Comparison of ENCODE assay signal across 8 cellular contexts in the genomic region with DNA sequence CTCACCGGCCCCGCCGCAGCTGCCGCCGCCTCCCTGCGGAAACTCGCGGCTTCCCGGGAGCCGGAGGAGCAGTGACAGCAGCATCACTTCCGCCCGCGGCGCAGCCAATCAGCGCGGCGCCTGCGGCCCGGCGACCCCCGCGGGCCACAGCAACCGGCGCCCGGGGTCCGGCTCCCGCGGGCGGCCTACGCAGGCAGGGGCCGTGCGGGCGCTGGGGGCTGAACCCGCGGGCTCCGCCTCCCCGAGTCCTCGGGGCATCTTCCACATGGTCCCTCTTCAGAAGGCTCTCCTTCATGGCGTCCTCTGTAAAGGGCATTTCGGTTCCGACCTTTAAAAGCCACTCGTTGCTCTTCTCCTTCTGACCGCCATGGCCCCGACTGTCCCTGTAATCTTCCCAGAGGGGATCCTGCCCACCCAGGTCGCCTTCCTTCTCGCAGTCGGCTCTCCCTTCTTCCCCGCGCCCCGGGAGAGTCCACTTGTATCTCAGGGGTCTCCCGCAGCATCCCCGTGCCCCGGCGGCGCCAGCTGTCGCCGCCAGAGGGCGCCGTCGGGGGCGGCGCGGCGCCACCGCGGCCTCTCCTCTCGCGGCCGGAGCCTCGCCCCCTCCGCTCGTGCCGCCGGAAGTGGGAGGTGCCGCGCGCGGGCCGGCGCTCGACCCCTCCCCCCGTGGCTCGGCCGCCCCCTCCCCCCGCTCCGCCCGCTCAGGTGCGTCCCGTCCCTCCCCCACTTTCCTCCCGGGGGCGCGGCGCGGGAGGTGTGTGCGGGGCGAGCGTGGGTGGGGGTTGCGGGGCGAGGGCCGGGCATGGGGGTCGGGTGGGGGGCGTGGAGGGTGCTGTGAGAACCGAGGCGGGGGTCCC.
DNase-seq lines count a peak whose midpoint lies in the region; ATAC-seq and TF ChIP-seq lines count a peak whose summit lies in the region.

A gene with protein sequence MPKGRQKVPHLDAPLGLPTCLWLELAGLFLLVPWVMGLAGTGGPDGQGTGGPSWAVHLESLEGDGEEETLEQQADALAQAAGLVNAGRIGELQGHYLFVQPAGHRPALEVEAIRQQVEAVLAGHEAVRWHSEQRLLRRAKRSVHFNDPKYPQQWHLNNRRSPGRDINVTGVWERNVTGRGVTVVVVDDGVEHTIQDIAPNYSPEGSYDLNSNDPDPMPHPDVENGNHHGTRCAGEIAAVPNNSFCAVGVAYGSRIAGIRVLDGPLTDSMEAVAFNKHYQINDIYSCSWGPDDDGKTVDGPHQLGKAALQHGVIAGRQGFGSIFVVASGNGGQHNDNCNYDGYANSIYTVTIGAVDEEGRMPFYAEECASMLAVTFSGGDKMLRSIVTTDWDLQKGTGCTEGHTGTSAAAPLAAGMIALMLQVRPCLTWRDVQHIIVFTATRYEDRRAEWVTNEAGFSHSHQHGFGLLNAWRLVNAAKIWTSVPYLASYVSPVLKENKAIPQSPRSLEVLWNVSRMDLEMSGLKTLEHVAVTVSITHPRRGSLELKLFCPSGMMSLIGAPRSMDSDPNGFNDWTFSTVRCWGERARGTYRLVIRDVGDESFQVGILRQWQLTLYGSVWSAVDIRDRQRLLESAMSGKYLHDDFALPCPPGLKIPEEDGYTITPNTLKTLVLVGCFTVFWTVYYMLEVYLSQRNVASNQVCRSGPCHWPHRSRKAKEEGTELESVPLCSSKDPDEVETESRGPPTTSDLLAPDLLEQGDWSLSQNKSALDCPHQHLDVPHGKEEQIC (minus strand): TSS at position 52 of the 857 bp plus-strand sequence. CDS start 2,229 bp downstream, outside the sequence.
A gene (plus strand): TSS at position 650 of the 857 bp plus-strand sequence. CDS start 1,602 bp downstream, outside the sequence.

- H4K20me1 ChIP-seq in BLaER1 = peaks cover 33% of the 10 kb centered on the region; the same call in 1 of the 2 replicates

- H3K36me3 Mint-ChIP-seq in memory B cell = peaks cover 14% of the 10 kb centered on the region

- H3K27ac Mint-ChIP-seq in memory B cell = peak within 1 kb of the TSS; percentile 97

- peaks cover 37% of the 10 kb centered on the region for H3K4me1 Mint-ChIP-seq in memory B cell

- peaks cover 38% of the 10 kb centered on the region for H3K4me1 ChIP-seq in BLaER1
- peaks cover 33% of the 10 kb centered on the region for H3K4me1 ChIP-seq in effector memory CD4-positive, alpha-beta T cell (ENCODE audit: control insufficient read depth, insufficient read depth, low read length, poor library complexity, severe bottlenecking)

- peak within 1 kb of the TSS; percentile 99 for H3K4me3 Mint-ChIP-seq in memory B cell

- H3K4me3 ChIP-seq in BLaER1 = peak within 1 kb of the TSS; percentile 97
- peak within 1 kb of the TSS; percentile 93 for H3K4me3 ChIP-seq in effector memory CD4-positive, alpha-beta T cell (ENCODE audit: insufficient read depth, low read depth, low read length, poor library complexity, severe bottlenecking)

- H3K9me3 ChIP-seq in BLaER1 = no peaks in the 10 kb centered on the region
- H3K9me3 ChIP-seq in effector memory CD4-positive, alpha-beta T cell (ENCODE audit: control insufficient read depth, low read length) = no peaks in the 10 kb centered on the region

- TF ChIP-seq POLR2A in GM19099 (IDR thresholded peaks at IDR 0.05; ENCODE audit: extremely low read depth, insufficient read length, low read depth) = peak; percentile 77

- peak within 1 kb of the TSS; percentile 96 for H3K4me2 ChIP-seq in BLaER1

- peak; percentile 78 for ATAC-seq in HG03432 (IDR thresholded peaks at IDR 0.05; ENCODE audit: unreplicated experiment)
- peak; percentile 80 for ATAC-seq in memory B cell (ENCODE audit: low read depth)

- peak within 1 kb of the TSS; percentile 89 for H3K27ac ChIP-seq in BLaER1
- peak within 1 kb of the TSS; percentile 90 for H3K27ac ChIP-seq in effector memory CD4-positive, alpha-beta T cell (ENCODE audit: insufficient read depth, low read length, poor library complexity, severe bottlenecking)

- H3K27me3 ChIP-seq in BLaER1 = no peaks in the 10 kb centered on the region
- no peaks in the 10 kb centered on the region for H3K27me3 ChIP-seq in effector memory CD4-positive, alpha-beta T cell (replicated peaks; ENCODE audit: control insufficient read depth, insufficient read depth, low read length, poor library complexity, severe bottlenecking)

- H3K9ac ChIP-seq in BLaER1 = peak within 1 kb of the TSS; percentile 90

- no peaks in the 10 kb centered on the region for H3K9me3 Mint-ChIP-seq in memory B cell

- peak; percentile 88 for DNase-seq in NCI-H774 (lab: John Stamatoyannopoulos, UW)
- peak; percentile 92 for DNase-seq in activated CD8-positive, alpha-beta memory T cell treated with anti-CD3 and anti-CD28 coated beads for 24 hours
- DNase-seq in effector memory CD4-positive, alpha-beta T cell = peak; percentile 61 to 65 (median 62)
- peak; percentile 73 to 74 for DNase-seq in memory B cell (ENCODE audit: low spot score in 2 of 2)
- DNase-seq in stimulated activated CD8-positive, alpha-beta memory T cell treated with anti-CD3 and anti-CD28 coated beads, Interleukin-12 subunit alpha, Interleukin-12 subunit beta, amount 100 ng/mL, for 24 hours (ENCODE audit: extremely low read depth) = peak; percentile 39

- H3K27me3 Mint-ChIP-seq in memory B cell = no peaks in the 10 kb centered on the region

- peaks cover 40% of the 10 kb centered on the region for H3K36me3 ChIP-seq in BLaER1
- peaks cover 29% of the 10 kb centered on the region for H3K36me3 ChIP-seq in effector memory CD4-positive, alpha-beta T cell (ENCODE audit: control insufficient read depth, insufficient read depth, low read length)

Comparison
In these comparisons a context has a peak if more than half of its experiments do, and no peak if none do; other contexts are left out.
1. Peak in every context shown above with its lines: DNase-seq, ATAC-seq, H3K4me3 ChIP-seq and H3K27ac ChIP-seq.
2. DNase-seq: peak in every context shown above with its lines; median percentile 92 in activated CD8-positive, alpha-beta memory T cell treated with anti-CD3 and anti-CD28 coated beads for 24 hours; 88 in NCI-H774; 74 in memory B cell; 62 in effector memory CD4-positive, alpha-beta T cell; 39 in stimulated activated CD8-positive, alpha-beta memory T cell treated with anti-CD3 and anti-CD28 coated beads, Interleukin-12 subunit alpha, Interleukin-12 subunit beta, amount 100 ng/mL, for 24 hours.